17 cellular contexts compared by ENCODE assay signal in genomic region chr22:26534874-26535470, GRCh38. TPM values are rescaled to one million over a fixed set of nuclear protein-coding genes. Genes with fewer than 3 reads are reported as not detected.
A peak's percentile ranks its signal among the peaks of the same experiment; 100 is the strongest.
DNase-seq lines count a peak whose midpoint lies in the region; ATAC-seq and TF ChIP-seq lines count a peak whose summit lies in the region.
"Had no signal": no experiment of that assay in that cellular context is flagged by ENCODE, and none has a peak within 500 bp of the region (broad histone marks: within the 10 kb centered on the region; RNA-seq: fewer than 3 reads in every experiment).

No MANE protein-coding gene starts in this region.

- no peaks in the 10 kb centered on the region for H3K27me3 ChIP-seq in CD8-positive, alpha-beta memory T cell (ENCODE audit: insufficient read depth, low read length, poor library complexity, severe bottlenecking)
- H3K27me3 ChIP-seq: breast epithelium had no signal

- CTCF ChIA-PET in CD8-positive, alpha-beta memory T cell (lab: Charles Lee) = interaction anchor here (1.4 to 2.7 kb wide), 2 partner anchors 11 to 32 kb away, joined by 4 to 10 read pairs; no protein-coding TSS in a partner anchor
- CTCF ChIA-PET in activated CD8-positive, alpha-beta T cell treated with anti-CD3 and anti-CD28 coated beads, Interleukin-2, amount 10 ng/mL, durations not matched to agents 7 days and 5 days (lab: Charles Lee) = interaction anchor here (1.3 to 1.5 kb wide), 2 partner anchors 31 to 170 kb away, joined by 3 to 7 read pairs; no protein-coding TSS in a partner anchor

- H3K9me3 Mint-ChIP-seq in CD8-positive, alpha-beta memory T cell = no peaks in the 10 kb centered on the region
- H3K9me3 Mint-ChIP-seq in IgD-negative memory B cell (no peaks in the 10 kb centered on the region), natural killer cell (no peaks in the 10 kb centered on the region)
- no peaks in the 10 kb centered on the region for H3K9me3 Mint-ChIP-seq in activated CD8-positive, alpha-beta T cell treated with anti-CD3 and anti-CD28 coated beads, Interleukin-2, amount 10 ng/mL, durations not matched to agents 7 days and 5 days (ENCODE audit: insufficient read depth)
- H3K9me3 Mint-ChIP-seq: nephron progenitor cell had no signal

- H3K4me3 Mint-ChIP-seq in CD8-positive, alpha-beta memory T cell = no peak overlapping the region
- H3K4me3 Mint-ChIP-seq in IgD-negative memory B cell (peak overlapping the region; percentile 48 to 82 (median 72)), natural killer cell (peak overlapping the region; percentile 9)
- H3K4me3 Mint-ChIP-seq in activated CD8-positive, alpha-beta T cell treated with anti-CD3 and anti-CD28 coated beads, Interleukin-2, amount 10 ng/mL, durations not matched to agents 7 days and 5 days = no peak overlapping the region
- H3K4me3 Mint-ChIP-seq: nephron progenitor cell had no signal

- DNase-seq in CD8-positive, alpha-beta memory T cell = no peak
- no peak for DNase-seq in activated CD8-positive, alpha-beta T cell treated with anti-CD3 and anti-CD28 coated beads, Interleukin-2, amount 10 ng/mL, durations not matched to agents 7 days and 5 days
- no peak for DNase-seq in natural killer cell
- no peak for DNase-seq in AML-193 (lab: John Stamatoyannopoulos, UW)
- no peak for DNase-seq in NCI-H2227 (lab: John Stamatoyannopoulos, UW; ENCODE audit: unreplicated experiment)
- no peak for DNase-seq in SIG-M5 (lab: John Stamatoyannopoulos, UW)
- DNase-seq: activated gamma-delta T cell, Caco-2, head of caudate nucleus, NCI-H2081 treated with DMSO at 0.1 percent for 48 hours, nephron progenitor cell, substantia nigra had no signal

- H3K27me3 Mint-ChIP-seq in CD8-positive, alpha-beta memory T cell = no peaks in the 10 kb centered on the region
- H3K27me3 Mint-ChIP-seq in IgD-negative memory B cell (no peaks in the 10 kb centered on the region), natural killer cell (ENCODE audit: low read depth in 2 of 2) (no peaks in the 10 kb centered on the region)
- H3K27me3 Mint-ChIP-seq in activated CD8-positive, alpha-beta T cell treated with anti-CD3 and anti-CD28 coated beads, Interleukin-2, amount 10 ng/mL, durations not matched to agents 7 days and 5 days (ENCODE audit: low read depth) = no peaks in the 10 kb centered on the region

- no peak overlapping the region for H3K27ac ChIP-seq in CD8-positive, alpha-beta memory T cell (ENCODE audit: low read depth, low read length)
- H3K27ac ChIP-seq: SK-N-MC had no signal

- peaks cover 16 to 33% (median 32%) of the 10 kb centered on the region in 3 donors for H3K4me1 Mint-ChIP-seq in CD8-positive, alpha-beta memory T cell
- H3K4me1 Mint-ChIP-seq in IgD-negative memory B cell = peaks cover 21 to 28% (median 26%) of the 10 kb centered on the region in 3 donors
- no peaks in the 10 kb centered on the region for H3K4me1 Mint-ChIP-seq in activated CD8-positive, alpha-beta T cell treated with anti-CD3 and anti-CD28 coated beads, Interleukin-2, amount 10 ng/mL, durations not matched to agents 7 days and 5 days (ENCODE audit: low read depth)
- peaks cover 36 to 37% of the 10 kb centered on the region in 2 donors for H3K4me1 Mint-ChIP-seq in natural killer cell
- H3K4me1 Mint-ChIP-seq: nephron progenitor cell had no signal

- TF ChIP-seq CTCF in natural killer cell (IDR thresholded peaks at IDR 0.05) = no peak

- intact Hi-C loops in natural killer cell (cut with micrococcal nuclease) = no loop called here

- no peaks in the 10 kb centered on the region for H3K9me3 ChIP-seq in CD8-positive, alpha-beta memory T cell (ENCODE audit: low read length)
- H3K9me3 ChIP-seq: breast epithelium, Caco-2 had no signal

- POLR2A ChIA-PET in CD8-positive, alpha-beta memory T cell (lab: Charles Lee) = no interaction called here
- POLR2A ChIA-PET in activated CD8-positive, alpha-beta T cell treated with anti-CD3 and anti-CD28 coated beads, Interleukin-2, amount 10 ng/mL, durations not matched to agents 7 days and 5 days (lab: Charles Lee) = interaction anchor here (0.6 to 1.1 kb wide), 2 partner anchors 22 to 40 kb away, joined by 3 read pairs; partner anchors contain the start of gene TFIP11

- no peak for ATAC-seq in activated CD8-positive, alpha-beta T cell treated with anti-CD3 and anti-CD28 coated beads, Interleukin-2, amount 10 ng/mL, durations not matched to agents 7 days and 5 days
- ATAC-seq in natural killer cell (peak in 1 of 3 donors; percentile 34), GM18907 (IDR thresholded peaks at IDR 0.05; ENCODE audit: unreplicated experiment) (no peak)
- ATAC-seq: sciatic nerve had no signal

- no peak overlapping the region for H3K4me3 ChIP-seq in CD8-positive, alpha-beta memory T cell (ENCODE audit: low read length)
- H3K4me3 ChIP-seq: breast epithelium, SK-N-MC had no signal

- H3K27ac Mint-ChIP-seq in CD8-positive, alpha-beta memory T cell = peak overlapping the region in 7 of 8 donors; percentile 32 to 76 (median 61)
- peak overlapping the region; percentile 86 to 96 (median 89) for H3K27ac Mint-ChIP-seq in IgD-negative memory B cell
- peak overlapping the region; percentile 33 for H3K27ac Mint-ChIP-seq in activated CD8-positive, alpha-beta T cell treated with anti-CD3 and anti-CD28 coated beads, Interleukin-2, amount 10 ng/mL, durations not matched to agents 7 days and 5 days
- H3K27ac Mint-ChIP-seq in natural killer cell = peak overlapping the region; percentile 79 to 88

- peaks cover 32% of the 10 kb centered on the region for H3K36me3 ChIP-seq in CD8-positive, alpha-beta memory T cell (ENCODE audit: insufficient read depth, low read length)
- H3K36me3 ChIP-seq: breast epithelium had no signal

- no peaks in the 10 kb centered on the region for H3K4me1 ChIP-seq in CD8-positive, alpha-beta memory T cell (ENCODE audit: insufficient read depth, low read length)
- H3K4me1 ChIP-seq: Caco-2 had no signal

- peaks cover 0 to 88% (median 19%) of the 10 kb centered on the region in 3 donors for H3K36me3 Mint-ChIP-seq in CD8-positive, alpha-beta memory T cell
- peaks cover 4% of the 10 kb centered on the region for H3K36me3 Mint-ChIP-seq in IgD-negative memory B cell
- H3K36me3 Mint-ChIP-seq in activated CD8-positive, alpha-beta T cell treated with anti-CD3 and anti-CD28 coated beads, Interleukin-2, amount 10 ng/mL, durations not matched to agents 7 days and 5 days (ENCODE audit: low read depth) = peaks cover 66% of the 10 kb centered on the region
- H3K36me3 Mint-ChIP-seq in natural killer cell = peaks cover 13% of the 10 kb centered on the region

RNA-seq across cellular contexts. Expression of gene TFIP11, which starts 22.7 kb away (rescaled TPM):
- 10 to 100 TPM; 53.9 to 58.8 TPM for total RNA-seq in CD8-positive, alpha-beta memory T cell
- 41.5 TPM for polyA plus RNA-seq in CD8-positive, alpha-beta memory T cell
- polyA plus RNA-seq in IgD-negative memory B cell = 32.3 TPM
- 10 to 100 TPM; 56.2 to 57.7 TPM for total RNA-seq in activated CD8-positive, alpha-beta T cell treated with anti-CD3 and anti-CD28 coated beads, Interleukin-2, amount 10 ng/mL, durations not matched to agents 7 days and 5 days
- 100 to 1,000 TPM; 108 to 131 (median 124) TPM for total RNA-seq in natural killer cell

RNA-seq across cellular contexts. Expression of gene SRRD, which starts 51.3 kb away (rescaled TPM):
- 10 to 100 TPM; 32.8 to 33.3 TPM for total RNA-seq in CD8-positive, alpha-beta memory T cell
- 28.5 TPM for polyA plus RNA-seq in CD8-positive, alpha-beta memory T cell
- polyA plus RNA-seq in IgD-negative memory B cell = 23.1 TPM
- total RNA-seq in activated CD8-positive, alpha-beta T cell treated with anti-CD3 and anti-CD28 coated beads, Interleukin-2, amount 10 ng/mL, durations not matched to agents 7 days and 5 days = 10 to 100 TPM; 21.6 to 22.6 TPM
- 10 to 100 TPM; 18.8 to 21.5 (median 21.4) TPM for total RNA-seq in natural killer cell

RNA-seq across cellular contexts. Expression of gene HPS4, which starts 51.4 kb away (rescaled TPM):
- total RNA-seq in CD8-positive, alpha-beta memory T cell = 10 to 100 TPM; 36.7 to 36.8 TPM
- 18.9 TPM for polyA plus RNA-seq in CD8-positive, alpha-beta memory T cell
- polyA plus RNA-seq in IgD-negative memory B cell = 19.8 TPM
- 10 to 100 TPM; 32.2 to 34.6 TPM for total RNA-seq in activated CD8-positive, alpha-beta T cell treated with anti-CD3 and anti-CD28 coated beads, Interleukin-2, amount 10 ng/mL, durations not matched to agents 7 days and 5 days
- 10 to 100 TPM; 44.8 to 53.6 (median 50.7) TPM for total RNA-seq in natural killer cell

RNA-seq across cellular contexts. Expression of gene TPST2, which starts 55.0 kb away (rescaled TPM):
- 10 to 100 TPM; 36.7 to 37.3 TPM for total RNA-seq in CD8-positive, alpha-beta memory T cell
- polyA plus RNA-seq in CD8-positive, alpha-beta memory T cell = 201 TPM
- polyA plus RNA-seq in IgD-negative memory B cell = 34.7 TPM
- 10 to 100 TPM; 62.8 to 68.9 TPM for total RNA-seq in activated CD8-positive, alpha-beta T cell treated with anti-CD3 and anti-CD28 coated beads, Interleukin-2, amount 10 ng/mL, durations not matched to agents 7 days and 5 days
- total RNA-seq in natural killer cell = 100 to 1,000 TPM; 145 to 206 (median 155) TPM

Comparison
In these comparisons a context has a peak if more than half of its experiments do, and no peak if none do; other contexts are left out.
1. H3K27ac Mint-ChIP-seq: peak in every context shown above with its lines; median percentile 89 in IgD-negative memory B cell; 84 in natural killer cell; 61 in CD8-positive, alpha-beta memory T cell; 33 in activated CD8-positive, alpha-beta T cell treated with anti-CD3 and anti-CD28 coated beads, Interleukin-2, amount 10 ng/mL, durations not matched to agents 7 days and 5 days.
2. H3K4me3 Mint-ChIP-seq: peak in IgD-negative memory B cell (4 of 4) and natural killer cell (single experiment); none in CD8-positive, alpha-beta memory T cell (0 of 7) and activated CD8-positive, alpha-beta T cell treated with anti-CD3 and anti-CD28 coated beads, Interleukin-2, amount 10 ng/mL, durations not matched to agents 7 days and 5 days (single experiment).